Comparison of ENCODE assay signal across 9 cellular contexts in the genomic region with DNA sequence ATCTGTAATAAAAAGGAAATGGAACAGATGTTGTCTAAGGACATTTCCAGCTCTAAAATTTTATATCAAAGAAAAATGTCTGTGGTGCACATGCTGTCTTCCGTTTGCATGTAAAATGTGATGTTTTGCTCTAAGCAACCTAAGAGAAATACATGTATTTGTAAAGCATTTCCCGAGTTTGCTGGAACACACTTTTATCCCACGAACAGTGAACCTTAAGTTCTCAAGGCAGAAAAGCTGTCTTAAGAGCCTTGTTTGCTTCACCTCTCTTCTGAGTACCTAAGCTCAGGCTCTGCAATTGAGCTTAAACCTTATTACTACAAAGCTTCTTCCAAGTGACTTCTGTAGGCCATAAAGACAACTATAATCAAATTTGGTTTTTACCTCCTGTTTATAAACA. TPM values are rescaled to one million over a fixed set of nuclear protein-coding genes. Genes with fewer than 3 reads are reported as not detected.
DNase-seq lines count a peak whose midpoint lies in the region; ATAC-seq and TF ChIP-seq lines count a peak whose summit lies in the region.
"Had no signal": no experiment of that assay in that cellular context is flagged by ENCODE, and none has a peak within 500 bp of the region (broad histone marks: within the 10 kb centered on the region; RNA-seq: fewer than 3 reads in every experiment).

No MANE protein-coding gene starts in this region.

- no peak for TF ChIP-seq CTCF in Calu3 (IDR thresholded peaks at IDR 0.05; ENCODE audit: unreplicated experiment)
- no peak for TF ChIP-seq CTCF in PC-3 (conservative IDR thresholded peaks at IDR 0.05; ENCODE audit: low read depth, low read length)
- no peak for TF ChIP-seq CTCF in osteocyte (IDR thresholded peaks at IDR 0.05)

- peaks cover 20% of the 10 kb centered on the region for H3K36me3 Mint-ChIP-seq in Calu3 (ENCODE audit: insufficient read depth, unreplicated experiment)
- H3K36me3 Mint-ChIP-seq in osteocyte (ENCODE audit: unreplicated experiment) = no peaks in the 10 kb centered on the region

- no peak overlapping the region for H3K9ac ChIP-seq in PC-3 (ENCODE audit: low read length)

- H3K27me3 Mint-ChIP-seq in Calu3 (ENCODE audit: unreplicated experiment) = no peaks in the 10 kb centered on the region
- H3K27me3 Mint-ChIP-seq in osteocyte (ENCODE audit: unreplicated experiment) = no peaks in the 10 kb centered on the region

- no peak for ATAC-seq in PC-3

- DNase-seq in Calu3 (no peak), PC-3 (no peak), dermis blood vessel endothelial cell (peak; percentile 30), osteocyte (ENCODE audit: extremely low spot score, unreplicated experiment) (no peak), SK-N-DZ (ENCODE audit: low spot score) (no peak), DMS153 treated with DMSO at 0.1 percent for 48 hours (lab: John Stamatoyannopoulos, UW; ENCODE audit: unreplicated experiment) (no peak), DMS 273 treated with DMSO at 0.1 percent for 48 hours (lab: John Stamatoyannopoulos, UW) (no peak), COLO829 (ENCODE audit: low spot score) (no peak)
- DNase-seq: testis had no signal

- POLR2A ChIA-PET in PC-3 (lab: Charles Lee; ENCODE audit: unreplicated experiment) = no interaction called here

- no peaks in the 10 kb centered on the region for H3K36me3 ChIP-seq in PC-3 (ENCODE audit: low read depth, low read length)

- H3K4me3 Mint-ChIP-seq in Calu3 (ENCODE audit: low read depth, unreplicated experiment) = peak overlapping the region; percentile 72
- H3K4me3 Mint-ChIP-seq in osteocyte (ENCODE audit: unreplicated experiment) = peak overlapping the region; percentile 64

- no peaks in the 10 kb centered on the region for H3K9me2 ChIP-seq in PC-3 (replicated peaks; ENCODE audit: low read length)

- H3K4me1 ChIP-seq in PC-3 (ENCODE audit: insufficient read depth, low read length) = peaks cover 29% of the 10 kb centered on the region
- H3K4me1 ChIP-seq: testis had no signal

- H3K4me3 ChIP-seq in PC-3 (ENCODE audit: low read length) = no peak overlapping the region

- CTCF ChIA-PET in Calu3 (lab: Charles Lee) (interaction anchor here (1.0 to 2.5 kb wide), 2 partner anchors 11 to 21 kb away, joined by 4 to 7 read pairs; no protein-coding TSS in a partner anchor), PC-3 (lab: Charles Lee) (interaction anchor here (0.6 kb wide), 1 partner anchor 77 kb away, joined by 3 read pairs; no protein-coding TSS in a partner anchor)

- H3K4me2 ChIP-seq in PC-3 (ENCODE audit: low read length) = peak overlapping the region; percentile 84

- no peaks in the 10 kb centered on the region for H3F3A ChIP-seq in PC-3 (ENCODE audit: low read length, unreplicated experiment)

- H3K27ac Mint-ChIP-seq in Calu3 (ENCODE audit: unreplicated experiment) (peak overlapping the region; percentile 89), osteocyte (ENCODE audit: unreplicated experiment) (peak overlapping the region; percentile 80)

- intact Hi-C loops in Calu3 (cut with micrococcal nuclease; ENCODE audit: unreplicated experiment) = loop anchor here (2.0 kb wide), 1 partner anchor 13 kb away; no protein-coding TSS in a partner anchor
- intact Hi-C loops in PC-3 (cut with micrococcal nuclease) = no loop called here

- no TSS peak for BruUV-seq in Calu3 (replicated peaks; lab: Mats Ljungman, UMichigan)
- BruUV-seq in PC-3 (replicated peaks; lab: Mats Ljungman, UMichigan) = no TSS peak

- H3K27ac ChIP-seq in PC-3 (ENCODE audit: low read length) = no peak overlapping the region

- H3K4me1 Mint-ChIP-seq in Calu3 (ENCODE audit: low read depth, unreplicated experiment) = peaks cover 57% of the 10 kb centered on the region
- H3K4me1 Mint-ChIP-seq in osteocyte (ENCODE audit: unreplicated experiment) = peaks cover 65% of the 10 kb centered on the region

- H3K9me3 ChIP-seq in PC-3 (ENCODE audit: low read length) = no peaks in the 10 kb centered on the region
- H3K9me3 ChIP-seq: testis had no signal

- H2AFZ ChIP-seq in PC-3 (ENCODE audit: low read length) = peak overlapping the region; percentile 50

- H3K27me3 ChIP-seq in PC-3 (ENCODE audit: low read length) = no peaks in the 10 kb centered on the region
- H3K27me3 ChIP-seq: testis had no signal

- H3K9me3 Mint-ChIP-seq in Calu3 (ENCODE audit: low read depth, unreplicated experiment) (no peaks in the 10 kb centered on the region), osteocyte (ENCODE audit: unreplicated experiment) (no peaks in the 10 kb centered on the region)

- no peaks in the 10 kb centered on the region for H3K79me2 ChIP-seq in PC-3 (ENCODE audit: low read length)

- no peaks in the 10 kb centered on the region for H4K20me1 ChIP-seq in PC-3 (ENCODE audit: low read length)

RNA-seq across cellular contexts. Expression of gene TANK, which starts 24.0 kb away (rescaled TPM):
- total RNA-seq in Calu3 (2022) = 81.3 and 85.4 TPM in 2 replicates
- 22.2 and 23.7 TPM in 2 replicates for total RNA-seq in PC-3 (2014; rRNA removed)
- total RNA-seq in dermis blood vessel endothelial cell = 79.4 and 114 TPM in 2 replicates
- 66.4 and 73.8 TPM in 2 replicates for total RNA-seq in osteocyte
- polyA plus RNA-seq in SK-N-DZ (2014; cell fraction: cytosol; rRNA removed) = 23.2 and 38.4 TPM in 2 replicates
- polyA plus RNA-seq in SK-N-DZ (2014; cell fraction: nucleus; rRNA removed) = 37.0 and 37.2 TPM in 2 replicates
